In the genomic region with DNA sequence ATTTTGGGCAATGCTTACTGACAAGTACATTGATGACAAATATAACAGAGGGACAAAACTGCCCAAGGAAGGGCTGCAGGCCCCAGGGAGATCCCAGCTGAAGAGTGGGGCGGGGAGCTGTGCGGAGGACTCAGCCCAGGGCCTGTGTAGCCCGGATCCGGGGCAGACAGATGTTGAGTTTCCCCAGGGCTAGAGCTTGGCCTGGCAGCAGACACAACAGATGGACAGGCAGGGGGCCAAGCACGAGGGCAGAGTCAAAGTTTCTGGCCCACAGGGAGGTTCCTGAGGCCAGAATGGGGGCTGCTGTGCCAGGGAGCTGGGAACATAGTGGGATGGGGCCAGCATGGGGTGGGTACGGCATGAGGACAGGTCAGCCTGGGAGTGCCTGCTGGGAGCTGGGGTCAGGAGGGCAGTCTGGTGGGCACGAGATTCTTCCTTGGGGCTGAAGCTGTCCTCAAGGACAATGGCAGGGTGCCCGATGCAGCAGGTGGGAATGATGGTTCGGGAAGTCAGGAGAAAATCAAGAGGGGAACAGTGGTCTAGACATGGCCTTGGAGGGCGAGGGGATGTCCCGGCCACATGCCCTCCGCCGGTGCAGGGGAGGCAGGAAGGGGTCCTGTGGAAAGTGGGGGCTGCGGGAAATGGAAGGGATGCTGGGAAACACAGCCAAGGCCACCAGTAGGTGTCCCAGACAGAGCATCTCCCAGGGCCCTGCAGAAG, we compare ENCODE assay signal across 16 cellular contexts.
DNase-seq lines count a peak whose midpoint lies in the region; ATAC-seq, FAIRE-seq and TF ChIP-seq lines count a peak whose summit lies in the region.
"Had no signal": no experiment of that assay in that cellular context is flagged by ENCODE, and none has a peak within 500 bp of the region (broad histone marks: within the 10 kb centered on the region; RNA-seq: fewer than 3 reads in every experiment).

No MANE protein-coding gene starts in this region.

- H3K36me3 ChIP-seq in rectal smooth muscle tissue (ENCODE audit: control insufficient read depth, insufficient read depth, low read length) (no peaks in the 10 kb centered on the region), ovary (no peaks in the 10 kb centered on the region)
- H3K36me3 ChIP-seq: SJCRH30 had no signal

- no peak overlapping the region for H3K4me3 ChIP-seq in right cardiac atrium (ENCODE audit: low read length)
- no peak overlapping the region for H3K4me3 ChIP-seq in rectal smooth muscle tissue (ENCODE audit: low read length)
- H3K4me3 ChIP-seq in ovary: no peak overlapping the region
- H3K4me3 ChIP-seq: K562, SJCRH30 had no signal

- H3K9me3 ChIP-seq in right cardiac atrium (ENCODE audit: control insufficient read depth, low read length) (no peaks in the 10 kb centered on the region), ovary (no peaks in the 10 kb centered on the region)
- H3K9me3 ChIP-seq: SJCRH30 had no signal

- H3K9ac ChIP-seq in rectal smooth muscle tissue (ENCODE audit: low read length): no peak overlapping the region

- no peak for FAIRE-seq in H54 (lab: Jason Lieb, UNC)
- FAIRE-seq: K562 had no signal

- DNase-seq in H54 (ENCODE audit: insufficient read length, low spot score): no peak
- peak; percentile 28 for DNase-seq in NCI-H69 (lab: John Stamatoyannopoulos, UW)
- peak; percentile 26 to 67 (median 60) for DNase-seq in right cardiac atrium
- no peak for DNase-seq in activated CD4-positive, CD25-positive, alpha-beta regulatory T cell treated with anti-CD3 and anti-CD28 coated beads, Interleukin-2, amount 50 U/mL, for 72 hours
- no peak for DNase-seq in ovary
- DNase-seq in mucosa of gallbladder (ENCODE audit: low spot score): no peak
- DNase-seq: ACHN; Calu3; CD4-positive, CD25-positive, alpha-beta regulatory T cell; DND-41; GDM1; NCI-H1092 treated with DMSO at 0.1 percent for 48 hours; NCI-H510A treated with DMSO at 0.1 percent for 48 hours; SJCRH30 had no signal

- 74% methylated on average over 14 of the region's 14 CpGs for WGBS in right cardiac atrium
- 69 to 79% (median 77%) methylated on average over 14 of the region's 14 CpGs for WGBS in ovary, 3 donors

- peak; percentile 34 to 49 for ATAC-seq in right cardiac atrium
- ATAC-seq: K562 had no signal

- no peak for TF ChIP-seq EP300 in ovary (IDR thresholded peaks at IDR 0.05)

- intact Hi-C loops in right cardiac atrium (cut with DNase I): no loop called here
- intact Hi-C loops in ovary (cut with DNase I): no loop called here

- H3K27ac ChIP-seq in right cardiac atrium (ENCODE audit: low read length): no peak overlapping the region
- peak overlapping the region; percentile 9 for H3K27ac ChIP-seq in rectal smooth muscle tissue (ENCODE audit: low read depth, low read length)
- no peak overlapping the region for H3K27ac ChIP-seq in ovary
- H3K27ac ChIP-seq: SJCRH30 had no signal

- TF ChIP-seq POLR2A in H54 (IDR thresholded peaks at IDR 0.05; ENCODE audit: low read depth, low read length): 0 out of 2 replicates have a peak, but pooled peaks have one; percentile 4
- no peak for TF ChIP-seq POLR2A in ovary (IDR thresholded peaks at IDR 0.05)

- no peak for TF ChIP-seq CTCF in ovary (IDR thresholded peaks at IDR 0.05)

- H3K27me3 ChIP-seq in right cardiac atrium (ENCODE audit: control insufficient read depth, insufficient read depth): no peaks in the 10 kb centered on the region
- no peaks in the 10 kb centered on the region for H3K27me3 ChIP-seq in rectal smooth muscle tissue (ENCODE audit: control insufficient read depth, insufficient read depth, low read length)
- H3K27me3 ChIP-seq in ovary: no peaks in the 10 kb centered on the region
- H3K27me3 ChIP-seq: SJCRH30 had no signal

- no peaks in the 10 kb centered on the region for H3K4me1 ChIP-seq in right cardiac atrium (ENCODE audit: control insufficient read depth, insufficient read depth, low read length)
- H3K4me1 ChIP-seq in rectal smooth muscle tissue (ENCODE audit: control insufficient read depth, insufficient read depth, low read length): no peaks in the 10 kb centered on the region
- H3K4me1 ChIP-seq in ovary (ENCODE audit: insufficient read depth): no peaks in the 10 kb centered on the region
- H3K4me1 ChIP-seq: SJCRH30 had no signal

Comparison
In these comparisons a context has a peak if more than half of its experiments do, and no peak if none do; other contexts are left out.
1. DNase-seq: peak in NCI-H69 (single experiment) and right cardiac atrium (3 of 3); none in H54 (single experiment), activated CD4-positive, CD25-positive, alpha-beta regulatory T cell treated with anti-CD3 and anti-CD28 coated beads, Interleukin-2, amount 50 U/mL, for 72 hours (single experiment), ovary (0 of 5) and mucosa of gallbladder (single experiment).